In genomic region chr22:46803031-46803880, GRCh38 we compare ENCODE assay signal across 1 cellular context.
A peak's percentile ranks its signal among the peaks of the same experiment; 100 is the strongest.
TF ChIP-seq lines count a peak whose summit lies in the region.

No MANE protein-coding gene starts in this region.

TF ChIP-seq in HepG2, 621 proteins besides CTCF, POLR2A, EP300 and RAD21 (continued from another document):
- TF ChIP-seq ZNF101 (CRISPR knock-in tag; IDR thresholded peaks at IDR 0.05; ENCODE audit: borderline replicate concordance, low read depth): no peak
- TF ChIP-seq PCBP1 (IDR thresholded peaks at IDR 0.05; ENCODE audit: borderline replicate concordance, low read depth, low read length): no peak
- TF ChIP-seq, protein P1, sequence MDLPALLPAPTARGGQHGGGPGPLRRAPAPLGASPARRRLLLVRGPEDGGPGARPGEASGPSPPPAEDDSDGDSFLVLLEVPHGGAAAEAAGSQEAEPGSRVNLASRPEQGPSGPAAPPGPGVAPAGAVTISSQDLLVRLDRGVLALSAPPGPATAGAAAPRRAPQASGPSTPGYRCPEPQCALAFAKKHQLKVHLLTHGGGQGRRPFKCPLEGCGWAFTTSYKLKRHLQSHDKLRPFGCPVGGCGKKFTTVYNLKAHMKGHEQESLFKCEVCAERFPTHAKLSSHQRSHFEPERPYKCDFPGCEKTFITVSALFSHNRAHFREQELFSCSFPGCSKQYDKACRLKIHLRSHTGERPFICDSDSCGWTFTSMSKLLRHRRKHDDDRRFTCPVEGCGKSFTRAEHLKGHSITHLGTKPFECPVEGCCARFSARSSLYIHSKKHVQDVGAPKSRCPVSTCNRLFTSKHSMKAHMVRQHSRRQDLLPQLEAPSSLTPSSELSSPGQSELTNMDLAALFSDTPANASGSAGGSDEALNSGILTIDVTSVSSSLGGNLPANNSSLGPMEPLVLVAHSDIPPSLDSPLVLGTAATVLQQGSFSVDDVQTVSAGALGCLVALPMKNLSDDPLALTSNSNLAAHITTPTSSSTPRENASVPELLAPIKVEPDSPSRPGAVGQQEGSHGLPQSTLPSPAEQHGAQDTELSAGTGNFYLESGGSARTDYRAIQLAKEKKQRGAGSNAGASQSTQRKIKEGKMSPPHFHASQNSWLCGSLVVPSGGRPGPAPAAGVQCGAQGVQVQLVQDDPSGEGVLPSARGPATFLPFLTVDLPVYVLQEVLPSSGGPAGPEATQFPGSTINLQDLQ (CRISPR knock-in tag; IDR thresholded peaks at IDR 0.05): no peak
- TF ChIP-seq ZFP90 (CRISPR knock-in tag; IDR thresholded peaks at IDR 0.05; ENCODE audit: borderline replicate concordance): 0 out of 2 replicates have a peak, but pooled peaks have one; percentile 62
- TF ChIP-seq ARID2 (CRISPR knock-in tag; IDR thresholded peaks at IDR 0.05; ENCODE audit: borderline replicate concordance): no peak
- peak; percentile 50; the same call in 1 of the 2 replicates for TF ChIP-seq ZBTB7A (CRISPR knock-in tag; IDR thresholded peaks at IDR 0.05)
- TF ChIP-seq, protein P2, sequence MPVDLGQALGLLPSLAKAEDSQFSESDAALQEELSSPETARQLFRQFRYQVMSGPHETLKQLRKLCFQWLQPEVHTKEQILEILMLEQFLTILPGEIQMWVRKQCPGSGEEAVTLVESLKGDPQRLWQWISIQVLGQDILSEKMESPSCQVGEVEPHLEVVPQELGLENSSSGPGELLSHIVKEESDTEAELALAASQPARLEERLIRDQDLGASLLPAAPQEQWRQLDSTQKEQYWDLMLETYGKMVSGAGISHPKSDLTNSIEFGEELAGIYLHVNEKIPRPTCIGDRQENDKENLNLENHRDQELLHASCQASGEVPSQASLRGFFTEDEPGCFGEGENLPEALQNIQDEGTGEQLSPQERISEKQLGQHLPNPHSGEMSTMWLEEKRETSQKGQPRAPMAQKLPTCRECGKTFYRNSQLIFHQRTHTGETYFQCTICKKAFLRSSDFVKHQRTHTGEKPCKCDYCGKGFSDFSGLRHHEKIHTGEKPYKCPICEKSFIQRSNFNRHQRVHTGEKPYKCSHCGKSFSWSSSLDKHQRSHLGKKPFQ (CRISPR knock-in tag; IDR thresholded peaks at IDR 0.05; ENCODE audit: insufficient replicate concordance): no peak
- 0 out of 2 replicates have a peak, but pooled peaks have one; percentile 49 for TF ChIP-seq BCL3 (CRISPR knock-in tag; IDR thresholded peaks at IDR 0.05)
- TF ChIP-seq IRX3 (CRISPR knock-in tag; IDR thresholded peaks at IDR 0.05; ENCODE audit: borderline replicate concordance, low read depth): no peak
- TF ChIP-seq ELK4 (CRISPR knock-in tag; IDR thresholded peaks at IDR 0.05; ENCODE audit: borderline replicate concordance): no peak
- TF ChIP-seq ZNF331 (CRISPR knock-in tag; IDR thresholded peaks at IDR 0.05): 0 out of 2 replicates have a peak, but pooled peaks have one; percentile 20
- TF ChIP-seq FOXM1 (CRISPR knock-in tag; IDR thresholded peaks at IDR 0.05): no peak
- TF ChIP-seq PHB2 (IDR thresholded peaks at IDR 0.05; ENCODE audit: partially characterized antibody): no peak
- TF ChIP-seq ZNF263 (CRISPR knock-in tag; IDR thresholded peaks at IDR 0.05): peak; percentile 66
- no peak for TF ChIP-seq ZNF549 (CRISPR knock-in tag; IDR thresholded peaks at IDR 0.05)
- TF ChIP-seq DPF2 (CRISPR knock-in tag; IDR thresholded peaks at IDR 0.05; ENCODE audit: borderline replicate concordance, low read depth): no peak
TF ChIP-seq in HepG2: peak in this region for 88.
